ENCODE assay signal across 1 cellular context in the genomic region with DNA sequence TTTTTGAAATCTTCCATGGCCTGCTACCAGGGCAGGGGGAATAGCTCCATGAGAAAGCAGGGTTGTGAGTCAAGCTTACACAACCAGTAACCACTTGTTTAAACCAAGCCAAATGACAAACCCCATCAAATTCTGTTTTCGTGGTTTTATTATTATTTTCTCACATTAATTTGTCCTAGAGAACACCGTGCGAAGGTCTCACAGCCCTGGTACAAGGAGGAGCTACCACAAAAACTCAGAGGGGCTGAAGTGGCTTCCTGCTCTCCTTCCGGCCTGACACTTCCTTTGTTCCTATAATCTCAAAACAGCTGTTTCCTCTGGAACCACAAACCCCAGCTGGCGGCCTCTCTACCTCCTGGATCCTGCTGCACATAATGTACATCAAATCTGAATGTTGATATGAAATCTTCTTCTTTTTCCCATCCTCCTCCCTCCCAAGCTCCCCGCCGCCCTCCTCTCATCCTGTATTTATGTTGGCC.
TF ChIP-seq lines count a peak whose summit lies in the region.

No MANE protein-coding gene starts in this region.

TF ChIP-seq in HepG2, 621 proteins besides CTCF, POLR2A, EP300 and RAD21 (continued from another document):
- TF ChIP-seq KLF6 (CRISPR knock-in tag; IDR thresholded peaks at IDR 0.05) (no peak), RAD51 (IDR thresholded peaks at IDR 0.05; ENCODE audit: borderline replicate concordance) (no peak), SETDB1 (CRISPR knock-in tag; IDR thresholded peaks at IDR 0.05; ENCODE audit: borderline replicate concordance) (no peak), CBX1 (IDR thresholded peaks at IDR 0.05; ENCODE audit: low read depth) (no peak), ZNF780A (CRISPR knock-in tag; IDR thresholded peaks at IDR 0.05) (no peak), GTF2F1 (IDR thresholded peaks at IDR 0.05; ENCODE audit: low read length) (no peak)
